19 cellular contexts compared by ENCODE assay signal in genomic region chr14:95575820-95576473, GRCh38. TPM values are rescaled to one million over a fixed set of nuclear protein-coding genes. Genes with fewer than 3 reads are reported as not detected.
DNase-seq lines count a peak whose midpoint lies in the region; ATAC-seq, FAIRE-seq and TF ChIP-seq lines count a peak whose summit lies in the region.
"Had no signal": no experiment of that assay in that cellular context is flagged by ENCODE, and none has a peak within 500 bp of the region (broad histone marks: within the 10 kb centered on the region; RNA-seq: fewer than 3 reads in every experiment).

No MANE protein-coding gene starts in this region.

- TF ChIP-seq POLR2A in GM12891 (IDR thresholded peaks at IDR 0.05; ENCODE audit: low read depth, low read length), result no peak

- H3K4me1 ChIP-seq in NT2/D1 (ENCODE audit: insufficient read depth, insufficient read length), result peaks cover 5% of the 10 kb centered on the region
- H3K4me1 ChIP-seq: Peyer's patch had no signal

- peak overlapping the region; percentile 29 for H3K27ac Mint-ChIP-seq in nephron progenitor cell
- H3K27ac Mint-ChIP-seq: CD14-positive monocyte had no signal

- no peak overlapping the region for H3K9ac ChIP-seq in NT2/D1 (ENCODE audit: insufficient read length, low read depth)

- no peaks in the 10 kb centered on the region for H3K27me3 ChIP-seq in NT2/D1 (ENCODE audit: insufficient read depth, insufficient read length)
- H3K27me3 ChIP-seq: Peyer's patch had no signal

- DNase-seq in GM12891 (ENCODE audit: insufficient read length, low spot score), result no peak
- peak; percentile 79 for DNase-seq in NT2/D1 (ENCODE audit: low read depth, low spot score)
- peak; percentile 26 for DNase-seq in germinal center (ENCODE audit: low spot score)
- DNase-seq in nephron progenitor cell, result no peak
- DNase-seq in foreskin fibroblast, result no peak
- no peak for DNase-seq in HTR-8/SVneo (ENCODE audit: insufficient read length, low spot score)
- no peak for DNase-seq in C1 segment of cervical spinal cord (lab: John Stamatoyannopoulos, UW)
- DNase-seq: COR-L47, DMS153, NCI-H1092 treated with DMSO at 0.1 percent for 48 hours, NCI-H1694 treated with DMSO at 0.1 percent for 48 hours, NCI-H69, Peyer's patch, SHP77 had no signal

- peaks cover 48% of the 10 kb centered on the region for H3K9me3 ChIP-seq in NT2/D1 (ENCODE audit: insufficient read depth, low read length)
- H3K9me3 ChIP-seq: Peyer's patch had no signal

- no peak for FAIRE-seq in GM12891 (lab: Jason Lieb, UNC)
- FAIRE-seq in HTR-8/SVneo (lab: Jason Lieb, UNC), result no peak
- FAIRE-seq: A204.1, H54, K562 had no signal

- H3K4me3 Mint-ChIP-seq in nephron progenitor cell, result no peak overlapping the region
- H3K4me3 Mint-ChIP-seq: CD14-positive monocyte had no signal

- peaks cover 13% of the 10 kb centered on the region for H3K27me3 Mint-ChIP-seq in nephron progenitor cell (ENCODE audit: low read depth, poor library complexity)

- H3K4me3 ChIP-seq in NT2/D1 (ENCODE audit: insufficient read length, low read depth) (no peak overlapping the region), foreskin fibroblast (ENCODE audit: low read depth in 1 of 2, low read length in 2 of 2) (no peak overlapping the region)
- H3K4me3 ChIP-seq: K562, Peyer's patch had no signal

- H3K4me1 Mint-ChIP-seq in nephron progenitor cell, result peaks cover 8% of the 10 kb centered on the region
- H3K4me1 Mint-ChIP-seq: CD14-positive monocyte had no signal

- H3K36me3 ChIP-seq in NT2/D1 (ENCODE audit: insufficient read depth, insufficient read length, low read length), result no peaks in the 10 kb centered on the region
- H3K36me3 ChIP-seq: Peyer's patch had no signal

- no peak for ATAC-seq in HG02884 (IDR thresholded peaks at IDR 0.05; ENCODE audit: unreplicated experiment)
- ATAC-seq: K562 had no signal

- H3K9me3 Mint-ChIP-seq in nephron progenitor cell, result peaks cover 4% of the 10 kb centered on the region

- no peaks in the 10 kb centered on the region for H3K36me3 Mint-ChIP-seq in nephron progenitor cell (ENCODE audit: low read depth)
- H3K36me3 Mint-ChIP-seq: CD14-positive monocyte had no signal

- TF ChIP-seq CTCF in nephron progenitor cell (IDR thresholded peaks at IDR 0.05), result no peak
- no peak for TF ChIP-seq CTCF in foreskin fibroblast (IDR thresholded peaks at IDR 0.05; ENCODE audit: low read depth, low read length)

TF ChIP-seq in GM12891, 5 proteins besides CTCF, POLR2A, EP300 and RAD21:
- TF ChIP-seq POLR2AphosphoS5 (IDR thresholded peaks at IDR 0.05; ENCODE audit: low read depth, low read length) (no peak), POU2F2 (IDR thresholded peaks at IDR 0.05; ENCODE audit: low read depth, low read length) (no peak), PAX5 (IDR thresholded peaks at IDR 0.05; ENCODE audit: insufficient read depth, low read length, severe bottlenecking) (no peak), SPI1 (IDR thresholded peaks at IDR 0.05; ENCODE audit: low read depth, low read length) (0 out of 2 replicates have a peak, but pooled peaks have one; percentile 10), TAF1 (IDR thresholded peaks at IDR 0.05; ENCODE audit: low read depth, low read length) (no peak)

RNA-seq across cellular contexts. Expression of gene GLRX5, which starts 41.1 kb away (rescaled TPM):
- polyA plus RNA-seq in GM12891 (2012; ENCODE audit: low read depth, missing spikeins), result 35.0 TPM

RNA-seq across cellular contexts. Expression of gene SYNE3, which starts 59.5 kb away (rescaled TPM):
- 2.6 TPM for polyA plus RNA-seq in GM12891 (2012; ENCODE audit: low read depth, missing spikeins)

Comparison
In these comparisons a context has a peak if more than half of its experiments do, and no peak if none do; other contexts are left out.
1. DNase-seq: peak in NT2/D1 (single experiment) and germinal center (single experiment); none in GM12891 (single experiment), nephron progenitor cell (single experiment), foreskin fibroblast (0 of 2), HTR-8/SVneo (single experiment) and C1 segment of cervical spinal cord (0 of 14).